ENCODE assay signal across 16 cellular contexts in the genomic region with DNA sequence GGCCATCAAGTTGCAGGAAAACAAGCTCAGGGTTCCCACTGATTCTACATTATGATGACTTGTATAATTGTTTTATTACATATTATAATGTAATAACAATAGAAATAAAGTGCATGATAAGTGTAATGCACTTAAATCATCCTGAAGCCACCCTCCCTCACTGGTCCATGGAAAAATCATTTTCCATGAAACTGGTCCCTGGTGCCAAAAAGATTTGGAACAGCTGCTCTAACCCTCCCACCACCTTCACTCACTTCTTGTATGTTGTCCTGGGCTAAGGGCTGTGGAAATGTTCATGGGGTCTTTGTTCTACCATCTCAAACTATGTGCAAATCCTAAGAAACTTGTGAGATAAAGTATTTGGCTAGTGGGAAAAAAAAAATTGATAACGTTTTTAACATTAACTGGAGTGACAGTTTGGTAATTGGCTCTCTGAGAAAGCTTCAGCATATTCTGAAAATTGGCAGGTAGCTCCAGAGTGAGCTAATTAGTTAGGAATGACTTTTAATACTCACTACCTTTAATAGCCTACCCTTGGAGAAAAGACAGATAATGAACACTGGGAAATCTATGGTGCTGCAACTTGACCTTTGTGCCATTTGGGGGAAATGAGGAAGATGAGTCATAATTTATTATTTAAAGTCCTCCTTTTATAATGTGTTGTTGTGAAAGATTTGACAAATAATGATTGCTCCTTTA.
DNase-seq lines count a peak whose midpoint lies in the region; ATAC-seq and TF ChIP-seq lines count a peak whose summit lies in the region.
"Had no signal": no experiment of that assay in that cellular context is flagged by ENCODE, and none has a peak within 500 bp of the region (broad histone marks: within the 10 kb centered on the region; RNA-seq: fewer than 3 reads in every experiment).

No MANE protein-coding gene starts in this region.

- DNase-seq in DMS53 (lab: John Stamatoyannopoulos, UW) (peak; percentile 47), M059J (ENCODE audit: low read depth) (peak; percentile 90), epithelial cell of esophagus (ENCODE audit: low read depth) (peak; percentile 61), omental fat pad (ENCODE audit: low spot score) (no peak), superior temporal gyrus (ENCODE audit: extremely low spot score) (no peak), T1000 (lab: John Stamatoyannopoulos, UW) (no peak)
- DNase-seq: activated CD4-positive, alpha-beta T cell treated with anti-CD3 and anti-CD28 coated beads for 36 hours; activated T-cell treated with anti-CD3 and anti-CD28 coated beads, Interleukin-2, amount 50 U/mL, for 72 hours; anterior cingulate cortex; CD8-positive, alpha-beta memory T cell; dorsolateral prefrontal cortex; NCI-H187; T-helper 1 cell had no signal

- TF ChIP-seq CTCF in epithelial cell of esophagus (IDR thresholded peaks at IDR 0.05; ENCODE audit: insufficient read depth, low read depth, low read length, missing control alignments) (no peak), omental fat pad (IDR thresholded peaks at IDR 0.05) (no peak)

- peak; percentile 78 for ATAC-seq in omental fat pad (ENCODE audit: low FRiP score)
- no peak for ATAC-seq in GM21619 (IDR thresholded peaks at IDR 0.05; ENCODE audit: unreplicated experiment)
- ATAC-seq: activated CD4-positive, alpha-beta T cell treated with anti-CD3 and anti-CD28 coated beads for 36 hours; activated T-cell treated with anti-CD3 and anti-CD28 coated beads, Interleukin-2, amount 50 U/mL, for 72 hours; left lobe of liver; natural killer cell treated with Interleukin-12 subunit alpha and Interleukin-12 subunit beta and Interleukin-15 and Interleukin-18, amount 100 ng/mL, for 72 hours had no signal

- H3K4me3 ChIP-seq in epithelial cell of esophagus (ENCODE audit: low read length) = no peak overlapping the region
- H3K4me3 ChIP-seq: dorsolateral prefrontal cortex had no signal

Comparison
In these comparisons a context has a peak if more than half of its experiments do, and no peak if none do; other contexts are left out.
1. DNase-seq: peak in DMS53 (single experiment), M059J (single experiment) and epithelial cell of esophagus (single experiment); none in omental fat pad (single experiment), superior temporal gyrus (single experiment) and T1000 (single experiment).